In genomic region chr17:39450847-39451581, GRCh38 we compare ENCODE assay signal across 8 cellular contexts. TPM values are rescaled to one million over a fixed set of nuclear protein-coding genes. Genes with fewer than 3 reads are reported as not detected.
DNase-seq lines count a peak whose midpoint lies in the region; ATAC-seq, FAIRE-seq and TF ChIP-seq lines count a peak whose summit lies in the region.

A gene with protein sequence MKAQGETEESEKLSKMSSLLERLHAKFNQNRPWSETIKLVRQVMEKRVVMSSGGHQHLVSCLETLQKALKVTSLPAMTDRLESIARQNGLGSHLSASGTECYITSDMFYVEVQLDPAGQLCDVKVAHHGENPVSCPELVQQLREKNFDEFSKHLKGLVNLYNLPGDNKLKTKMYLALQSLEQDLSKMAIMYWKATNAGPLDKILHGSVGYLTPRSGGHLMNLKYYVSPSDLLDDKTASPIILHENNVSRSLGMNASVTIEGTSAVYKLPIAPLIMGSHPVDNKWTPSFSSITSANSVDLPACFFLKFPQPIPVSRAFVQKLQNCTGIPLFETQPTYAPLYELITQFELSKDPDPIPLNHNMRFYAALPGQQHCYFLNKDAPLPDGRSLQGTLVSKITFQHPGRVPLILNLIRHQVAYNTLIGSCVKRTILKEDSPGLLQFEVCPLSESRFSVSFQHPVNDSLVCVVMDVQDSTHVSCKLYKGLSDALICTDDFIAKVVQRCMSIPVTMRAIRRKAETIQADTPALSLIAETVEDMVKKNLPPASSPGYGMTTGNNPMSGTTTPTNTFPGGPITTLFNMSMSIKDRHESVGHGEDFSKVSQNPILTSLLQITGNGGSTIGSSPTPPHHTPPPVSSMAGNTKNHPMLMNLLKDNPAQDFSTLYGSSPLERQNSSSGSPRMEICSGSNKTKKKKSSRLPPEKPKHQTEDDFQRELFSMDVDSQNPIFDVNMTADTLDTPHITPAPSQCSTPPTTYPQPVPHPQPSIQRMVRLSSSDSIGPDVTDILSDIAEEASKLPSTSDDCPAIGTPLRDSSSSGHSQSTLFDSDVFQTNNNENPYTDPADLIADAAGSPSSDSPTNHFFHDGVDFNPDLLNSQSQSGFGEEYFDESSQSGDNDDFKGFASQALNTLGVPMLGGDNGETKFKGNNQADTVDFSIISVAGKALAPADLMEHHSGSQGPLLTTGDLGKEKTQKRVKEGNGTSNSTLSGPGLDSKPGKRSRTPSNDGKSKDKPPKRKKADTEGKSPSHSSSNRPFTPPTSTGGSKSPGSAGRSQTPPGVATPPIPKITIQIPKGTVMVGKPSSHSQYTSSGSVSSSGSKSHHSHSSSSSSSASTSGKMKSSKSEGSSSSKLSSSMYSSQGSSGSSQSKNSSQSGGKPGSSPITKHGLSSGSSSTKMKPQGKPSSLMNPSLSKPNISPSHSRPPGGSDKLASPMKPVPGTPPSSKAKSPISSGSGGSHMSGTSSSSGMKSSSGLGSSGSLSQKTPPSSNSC (N-terminal part only) (minus strand): TSS chr17:39451263. CDS start chr17:39451062, 201 bp downstream.

- TF ChIP-seq POLR2A in GM12891 (IDR thresholded peaks at IDR 0.05; ENCODE audit: low read depth, low read length) (peak; percentile 95), adrenal gland (IDR thresholded peaks at IDR 0.05) (peak; percentile 25 to 83), heart left ventricle (IDR thresholded peaks at IDR 0.05) (peak in 1 of 2 donors; percentile 61), upper lobe of left lung (IDR thresholded peaks at IDR 0.05) (peak in 2 of 4 donors; percentile 30 to 77)

- ATAC-seq in HG02852 (IDR thresholded peaks at IDR 0.05; ENCODE audit: unreplicated experiment) (peak; percentile 92), heart left ventricle (peak; percentile 98 to 99 (median 99)), upper lobe of left lung (ENCODE audit: low FRiP score in 2 of 2) (peak; percentile 94 to 96)

- TF ChIP-seq EP300 in upper lobe of left lung (IDR thresholded peaks at IDR 0.05), result no peak

- TF ChIP-seq CTCF in adrenal gland (IDR thresholded peaks at IDR 0.05), result no peak
- no peak for TF ChIP-seq CTCF in heart left ventricle (IDR thresholded peaks at IDR 0.05)
- TF ChIP-seq CTCF in upper lobe of left lung (IDR thresholded peaks at IDR 0.05), result no peak

- H3K4me1 ChIP-seq in adrenal gland (replicated peaks in 1 of 2), result peaks cover 0 to 19% of the 10 kb centered on the region in 2 donors
- H3K4me1 ChIP-seq in heart left ventricle, result peaks cover 0 to 29% (median 12%) of the 10 kb centered on the region in 12 donors
- H3K4me1 ChIP-seq in upper lobe of left lung, result peaks cover 7 to 17% (median 11%) of the 10 kb centered on the region in 4 donors

- H3K36me3 ChIP-seq in adrenal gland (replicated peaks in 1 of 2) (peaks cover 0 to 21% of the 10 kb centered on the region in 2 donors), heart left ventricle (peaks cover 0 to 26% (median 21%) of the 10 kb centered on the region in 9 donors), upper lobe of left lung (peaks cover 0 to 20% (median 11%) of the 10 kb centered on the region in 4 donors)

- intact Hi-C loops in adrenal gland (cut with DNase I), result no loop called here
- intact Hi-C loops in heart left ventricle (cut with DNase I), result loop anchor here in 2 of 10 donors (1.0 kb wide), 1 partner anchor 10 kb away; the partner anchor contains the start of gene CDK12 (in 2 of the 2)
- intact Hi-C loops in posterior cingulate gyrus (cut with DNase I), result loop anchor here (1.0 kb wide), 1 partner anchor 10 kb away; the partner anchor contains the start of gene CDK12

- WGBS in adrenal gland, 4 donors, result 0% methylated on average over 36 to 37 of the region's 37 CpGs
- WGBS in heart left ventricle, 4 donors, result 0 to 1% (median 1%) methylated on average over 37 of the region's 37 CpGs
- 1% methylated on average over 34 to 37 of the region's 37 CpGs for WGBS in upper lobe of left lung, 2 donors

- H3K4me3 ChIP-seq in adrenal gland (peak within 1 kb of the TSS; percentile 84 to 99 (median 91)), heart left ventricle (peak within 1 kb of the TSS; percentile 64 to 94 (median 83)), upper lobe of left lung (peak within 1 kb of the TSS; percentile 54 to 84 (median 76))

- H3K27ac ChIP-seq in adrenal gland (peak within 1 kb of the TSS in 4 of 5 donors; percentile 58 to 90 (median 79)), heart left ventricle (peak within 1 kb of the TSS; percentile 66 to 91 (median 83)), upper lobe of left lung (peak within 1 kb of the TSS; percentile 76 to 88 (median 82))

- DNase-seq in GM12891 (ENCODE audit: insufficient read length, low spot score) (peak; percentile 85), NCI-H146 (lab: John Stamatoyannopoulos, UW) (peak; percentile 98), T-helper 1 cell (peak; percentile 82 to 98 (median 91)), adrenal gland (peak; percentile 94 to 98 (median 96)), heart left ventricle (peak; percentile 94 to 96 (median 95)), posterior cingulate gyrus (peak; percentile 73 to 98 (median 86)), upper lobe of left lung (peak in 1 of 2 donors; percentile 97)

- H3K9me3 ChIP-seq in adrenal gland (replicated peaks in 1 of 3) (no peaks in the 10 kb centered on the region), heart left ventricle (no peaks in the 10 kb centered on the region), upper lobe of left lung (no peaks in the 10 kb centered on the region)

- peak; percentile 92 for FAIRE-seq in GM12891 (lab: Jason Lieb, UNC)

- no peaks in the 10 kb centered on the region for H3K27me3 ChIP-seq in adrenal gland
- H3K27me3 ChIP-seq in heart left ventricle, result no peaks in the 10 kb centered on the region
- H3K27me3 ChIP-seq in upper lobe of left lung, result no peaks in the 10 kb centered on the region

TF ChIP-seq in GM12891, 5 proteins besides CTCF, POLR2A, EP300 and RAD21:
- peak; percentile 88 for TF ChIP-seq POLR2AphosphoS5 (IDR thresholded peaks at IDR 0.05; ENCODE audit: low read depth, low read length)
- TF ChIP-seq POU2F2 (IDR thresholded peaks at IDR 0.05; ENCODE audit: low read depth, low read length), result peak; percentile 57; the same call in 1 of the 2 replicates
- TF ChIP-seq PAX5 (IDR thresholded peaks at IDR 0.05; ENCODE audit: insufficient read depth, low read length, severe bottlenecking), result peak; percentile 28
- peak; percentile 79 for TF ChIP-seq SPI1 (IDR thresholded peaks at IDR 0.05; ENCODE audit: low read depth, low read length)
- peak; percentile 98 for TF ChIP-seq TAF1 (IDR thresholded peaks at IDR 0.05; ENCODE audit: low read depth, low read length)

RNA-seq across cellular contexts. Expression of the gene that starts here (rescaled TPM):
- 17.8 TPM for polyA plus RNA-seq in GM12891 (2012; ENCODE audit: low read depth, missing spikeins)
- total RNA-seq in adrenal gland (10 to 100 TPM; 13.5 to 29.4 (median 26.7) TPM), heart left ventricle (10 to 100 TPM; 18.0 to 29.4 (median 20.8) TPM), upper lobe of left lung (10 to 100 TPM; 12.8 to 33.1 (median 24.6) TPM)
- polyA plus RNA-seq in adrenal gland (10 to 100 TPM in 1 of 3 donors, 1 to 10 TPM in 2; 3.5 to 28.7 (median 6.7) TPM), heart left ventricle (10 to 100 TPM in 1 of 2 donors, 1 to 10 TPM in 1; 7.2 to 14.7 TPM)
